1 cellular context compared by ENCODE assay signal in genomic region chr3:189638276-189639031, GRCh38.
TF ChIP-seq lines count a peak whose summit lies in the region.

No MANE protein-coding gene starts in this region.

TF ChIP-seq in K562, 482 proteins besides CTCF, POLR2A, EP300 and RAD21 (continued from another document):
- TF ChIP-seq RERE (CRISPR knock-in tag; IDR thresholded peaks at IDR 0.05; ENCODE audit: borderline replicate concordance) (no peak), ZNF316 (IDR thresholded peaks at IDR 0.05) (0 out of 2 replicates have a peak, but pooled peaks have one; percentile 7), RBM14 (IDR thresholded peaks at IDR 0.05; ENCODE audit: borderline replicate concordance, insufficient read depth, low read depth, low read length) (no peak), ZZZ3 (IDR thresholded peaks at IDR 0.05) (no peak)
- TF ChIP-seq, protein P1, sequence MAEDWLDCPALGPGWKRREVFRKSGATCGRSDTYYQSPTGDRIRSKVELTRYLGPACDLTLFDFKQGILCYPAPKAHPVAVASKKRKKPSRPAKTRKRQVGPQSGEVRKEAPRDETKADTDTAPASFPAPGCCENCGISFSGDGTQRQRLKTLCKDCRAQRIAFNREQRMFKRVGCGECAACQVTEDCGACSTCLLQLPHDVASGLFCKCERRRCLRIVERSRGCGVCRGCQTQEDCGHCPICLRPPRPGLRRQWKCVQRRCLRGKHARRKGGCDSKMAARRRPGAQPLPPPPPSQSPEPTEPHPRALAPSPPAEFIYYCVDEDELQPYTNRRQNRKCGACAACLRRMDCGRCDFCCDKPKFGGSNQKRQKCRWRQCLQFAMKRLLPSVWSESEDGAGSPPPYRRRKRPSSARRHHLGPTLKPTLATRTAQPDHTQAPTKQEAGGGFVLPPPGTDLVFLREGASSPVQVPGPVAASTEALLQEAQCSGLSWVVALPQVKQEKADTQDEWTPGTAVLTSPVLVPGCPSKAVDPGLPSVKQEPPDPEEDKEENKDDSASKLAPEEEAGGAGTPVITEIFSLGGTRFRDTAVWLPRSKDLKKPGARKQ (CRISPR knock-in tag; IDR thresholded peaks at IDR 0.05), result no peak
